In the genomic region with DNA sequence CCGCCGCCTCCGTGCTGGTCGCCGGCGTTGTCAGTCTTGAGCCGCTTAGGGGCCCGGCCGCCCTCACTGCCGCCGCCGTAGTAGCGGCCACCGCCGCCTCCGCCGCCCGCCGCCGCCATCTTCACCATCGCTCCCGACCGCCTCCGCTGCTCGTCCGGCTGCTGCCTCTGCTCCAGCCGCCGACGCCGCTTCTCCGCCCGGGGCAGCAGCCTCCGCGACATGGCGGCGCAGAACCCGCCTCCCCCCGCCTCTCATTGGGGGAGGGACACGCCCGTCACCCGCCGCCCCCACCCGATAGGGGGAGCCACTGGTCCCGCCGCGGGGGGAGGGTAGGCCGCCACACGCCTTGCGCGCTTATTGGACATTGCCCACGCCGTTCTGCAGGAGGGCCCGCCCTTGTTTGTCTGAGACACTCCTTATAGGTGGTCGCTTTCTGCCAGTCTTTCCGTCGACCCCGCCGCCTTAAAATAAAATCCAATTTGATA, we compare ENCODE assay signal across 8 cellular contexts. TPM values are rescaled to one million over a fixed set of nuclear protein-coding genes. Genes with fewer than 3 reads are reported as not detected.
DNase-seq lines count a peak whose midpoint lies in the region; ATAC-seq, FAIRE-seq and TF ChIP-seq lines count a peak whose summit lies in the region.

A gene (minus strand): TSS at position 241 of the 485 bp plus-strand sequence. CDS start 20 bp downstream, at position 221.

- peak; percentile 64 for ATAC-seq in GM18907 (IDR thresholded peaks at IDR 0.05; ENCODE audit: unreplicated experiment)
- ATAC-seq in HG03045 (IDR thresholded peaks at IDR 0.05; ENCODE audit: unreplicated experiment), result peak; percentile 62
- ATAC-seq in HepG2, result peak; percentile 75

- peaks cover 36% of the 10 kb centered on the region for H4K20me1 ChIP-seq in HepG2 (ENCODE audit: insufficient read depth, low read length)

- no peak within 1 kb of the TSS for H2AFZ ChIP-seq in HepG2 (ENCODE audit: low read length)

- peaks cover 19 to 31% of the 10 kb centered on the region in 2 experiments for H3K36me3 ChIP-seq in HepG2 (replicated peaks in 1 of 2; ENCODE audit: control insufficient read depth in 1 of 2, insufficient read depth in 2 of 2, low read length in 2 of 2)

- peak within 1 kb of the TSS; percentile 64 to 78 for H3K4me3 ChIP-seq in cardiac fibroblast (replicated peaks in 1 of 2; ENCODE audit: low read depth in 2 of 2, low read length in 2 of 2)
- H3K4me3 ChIP-seq in HepG2 (replicated peaks in 1 of 3; ENCODE audit: insufficient read depth in 1 of 3, low read depth in 2 of 3, low read length in 3 of 3), result peak within 1 kb of the TSS; percentile 67 to 87 (median 72)

- intact Hi-C loops in HepG2 (cut with micrococcal nuclease; ENCODE audit: unreplicated experiment), result loop anchor here (2.0 kb wide), 2 partner anchors 19 to 49 kb away; a partner anchor contains a TSS

- peak; percentile 3; the same call in 1 of the 2 replicates for TF ChIP-seq RAD21 in HepG2 (CRISPR knock-in tag; IDR thresholded peaks at IDR 0.05)

- DNase-seq in T-helper 9 cell (peak; percentile 98), cardiac fibroblast (ENCODE audit: low read depth in 2 of 2) (no peak), HepG2 (ENCODE audit: low spot score) (no peak), SHP77 (lab: John Stamatoyannopoulos, UW) (no peak), glomerular visceral epithelial cell (ENCODE audit: extremely low spot score) (no peak)
- DNase-seq in stimulated activated CD8-positive, alpha-beta memory T cell treated with anti-CD3 and anti-CD28 coated beads, Interleukin-4, amount 100 ng/mL, for 1 hour (ENCODE audit: low read depth in 2 of 2, low spot score in 1 of 2), result peak; percentile 99

- 0% methylated on average over 14 of the region's 58 CpGs for WGBS in HepG2 (ENCODE audit: low lambda C conversion rate)

- peak; percentile 67 to 80; a peak in 3 of 4 replicates for TF ChIP-seq POLR2A in HepG2 (IDR thresholded peaks at IDR 0.05; ENCODE audit: insufficient read depth in 1 of 2, low read depth in 2 of 2, low read length in 2 of 2)

- in situ Hi-C loops in HepG2 (cut with HindIII; ENCODE audit: extremely low pct_ligation_motif_present, low pct_unique_long_range_greater_than_20kb), result no loop called here

- BruUV-seq in HepG2 (replicated peaks; lab: Mats Ljungman, UMichigan), result no TSS peak

- peaks cover 50% of the 10 kb centered on the region for H3K79me2 ChIP-seq in HepG2 (ENCODE audit: insufficient read depth, low read length)

- CTCF ChIA-PET in HepG2 (lab: Yijun Ruan, JAX; ENCODE audit: low intra/inter-chr PET ratio, low total read pairs), result no interaction called here

- H3K27ac ChIP-seq in HepG2 (ENCODE audit: extremely low read length, insufficient read depth, low read length), result peak within 1 kb of the TSS; percentile 96

- no peaks in the 10 kb centered on the region; a peak in 1 of 5 replicates for H3K27me3 ChIP-seq in HepG2 (ENCODE audit: control insufficient read depth in 1 of 2, insufficient read depth in 2 of 2, low read length in 2 of 2)

- POLR2A ChIA-PET in HepG2 (lab: Yijun Ruan, JAX), result interaction anchor here (0.7 to 9.1 kb wide), 18 partner anchors 8 to 231 kb away, joined by 3 to 148 read pairs (median 6); a partner anchor contains a TSS

- H3K4me2 ChIP-seq in HepG2 (ENCODE audit: low read depth, low read length), result peak within 1 kb of the TSS; percentile 95

- H3K4me1 ChIP-seq in HepG2 (ENCODE audit: insufficient read depth, low read length), result peaks cover 66% of the 10 kb centered on the region

- no peak for FAIRE-seq in HepG2 (lab: Jason Lieb, UNC)

- H3K9me3 ChIP-seq in HepG2 (ENCODE audit: low read length), result no peaks in the 10 kb centered on the region

- peak; percentile 24 for TF ChIP-seq CTCF in cardiac fibroblast (IDR thresholded peaks at IDR 0.05; ENCODE audit: low read depth, low read length)
- TF ChIP-seq CTCF in HepG2 (CRISPR knock-in tag; IDR thresholded peaks at IDR 0.05), result peak; percentile 69

- peak within 1 kb of the TSS; percentile 92 for H3K9ac ChIP-seq in HepG2 (ENCODE audit: insufficient read depth, low read depth, low read length)

- no peak for TF ChIP-seq EP300 in HepG2 (IDR thresholded peaks at IDR 0.05; ENCODE audit: low read depth in 2 of 2, low read length in 2 of 2)
- TF ChIP-seq EP300 in HepG2 (CRISPR knock-in tag; IDR thresholded peaks at IDR 0.05; ENCODE audit: borderline replicate concordance), result no peak

TF ChIP-seq in HepG2, 621 proteins besides CTCF, POLR2A, EP300 and RAD21 (continues in another document):
- TF ChIP-seq KLF16 (CRISPR knock-in tag; IDR thresholded peaks at IDR 0.05), result 0 out of 4 replicates have a peak, but pooled peaks of 1 of the 2 experiments have one; percentile 20
- no peak for TF ChIP-seq RFXANK (CRISPR knock-in tag; IDR thresholded peaks at IDR 0.05)
- no peak for TF ChIP-seq ZNF232 (CRISPR knock-in tag; IDR thresholded peaks at IDR 0.05; ENCODE audit: borderline replicate concordance)
- peak; percentile 98 for TF ChIP-seq SP2 (CRISPR knock-in tag; IDR thresholded peaks at IDR 0.05)
- TF ChIP-seq, protein P1, sequence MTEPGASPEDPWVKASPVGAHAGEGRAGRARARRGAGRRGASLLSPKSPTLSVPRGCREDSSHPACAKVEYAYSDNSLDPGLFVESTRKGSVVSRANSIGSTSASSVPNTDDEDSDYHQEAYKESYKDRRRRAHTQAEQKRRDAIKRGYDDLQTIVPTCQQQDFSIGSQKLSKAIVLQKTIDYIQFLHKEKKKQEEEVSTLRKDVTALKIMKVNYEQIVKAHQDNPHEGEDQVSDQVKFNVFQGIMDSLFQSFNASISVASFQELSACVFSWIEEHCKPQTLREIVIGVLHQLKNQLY (CRISPR knock-in tag; IDR thresholded peaks at IDR 0.05), result no peak
- TF ChIP-seq SRSF9 (IDR thresholded peaks at IDR 0.05; ENCODE audit: borderline replicate concordance, insufficient read depth, low read depth, low read length, poor library complexity, severe bottlenecking), result no peak
- TF ChIP-seq TSC22D2 (CRISPR knock-in tag; IDR thresholded peaks at IDR 0.05; ENCODE audit: borderline replicate concordance), result no peak
- TF ChIP-seq, protein P2, sequence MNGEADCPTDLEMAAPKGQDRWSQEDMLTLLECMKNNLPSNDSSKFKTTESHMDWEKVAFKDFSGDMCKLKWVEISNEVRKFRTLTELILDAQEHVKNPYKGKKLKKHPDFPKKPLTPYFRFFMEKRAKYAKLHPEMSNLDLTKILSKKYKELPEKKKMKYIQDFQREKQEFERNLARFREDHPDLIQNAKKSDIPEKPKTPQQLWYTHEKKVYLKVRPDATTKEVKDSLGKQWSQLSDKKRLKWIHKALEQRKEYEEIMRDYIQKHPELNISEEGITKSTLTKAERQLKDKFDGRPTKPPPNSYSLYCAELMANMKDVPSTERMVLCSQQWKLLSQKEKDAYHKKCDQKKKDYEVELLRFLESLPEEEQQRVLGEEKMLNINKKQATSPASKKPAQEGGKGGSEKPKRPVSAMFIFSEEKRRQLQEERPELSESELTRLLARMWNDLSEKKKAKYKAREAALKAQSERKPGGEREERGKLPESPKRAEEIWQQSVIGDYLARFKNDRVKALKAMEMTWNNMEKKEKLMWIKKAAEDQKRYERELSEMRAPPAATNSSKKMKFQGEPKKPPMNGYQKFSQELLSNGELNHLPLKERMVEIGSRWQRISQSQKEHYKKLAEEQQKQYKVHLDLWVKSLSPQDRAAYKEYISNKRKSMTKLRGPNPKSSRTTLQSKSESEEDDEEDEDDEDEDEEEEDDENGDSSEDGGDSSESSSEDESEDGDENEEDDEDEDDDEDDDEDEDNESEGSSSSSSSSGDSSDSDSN (CRISPR knock-in tag; IDR thresholded peaks at IDR 0.05), result peak; percentile 61; the same call in 1 of the 2 replicates
- TF ChIP-seq ZKSCAN5 (CRISPR knock-in tag; IDR thresholded peaks at IDR 0.05), result no peak
- TF ChIP-seq U2AF2 (IDR thresholded peaks at IDR 0.05; ENCODE audit: low read depth, low read length), result no peak
- TF ChIP-seq ZNF317 (CRISPR knock-in tag; IDR thresholded peaks at IDR 0.05), result no peak
- TF ChIP-seq ZNF850 (CRISPR knock-in tag; conservative IDR thresholded peaks at IDR 0.05), result 0 out of 2 replicates have a peak, but pooled peaks have one; percentile 43
- TF ChIP-seq TBX2 (CRISPR knock-in tag; IDR thresholded peaks at IDR 0.05; ENCODE audit: borderline replicate concordance), result 0 out of 2 replicates have a peak, but pooled peaks have one; percentile 15
- TF ChIP-seq RBM39 (IDR thresholded peaks at IDR 0.05; ENCODE audit: low read depth, low read length, poor library complexity, severe bottlenecking), result peak; percentile 95
- peak; percentile 74 for TF ChIP-seq TAF1 (CRISPR knock-in tag; IDR thresholded peaks at IDR 0.05)
- TF ChIP-seq JDP2 (CRISPR knock-in tag; IDR thresholded peaks at IDR 0.05; ENCODE audit: borderline replicate concordance), result no peak
- TF ChIP-seq ZNF816 (CRISPR knock-in tag; IDR thresholded peaks at IDR 0.05; ENCODE audit: borderline replicate concordance), result peak; percentile 83; the same call in 1 of the 2 replicates
- TF ChIP-seq ZNF441 (CRISPR knock-in tag; IDR thresholded peaks at IDR 0.05; ENCODE audit: borderline replicate concordance), result no peak

RNA-seq across cellular contexts. Expression of the gene that starts here (rescaled TPM):
- total RNA-seq in HepG2 (2016; rRNA removed; fragmentation: Illumina TruSeq; extraction: Trizol), result 270 and 278 TPM in 2 replicates
- total RNA-seq in HepG2 (2016; cell fraction: cytosol; rRNA removed; fragmentation: Illumina TruSeq; extraction: Trizol; ENCODE audit: low read depth), result 44.9 and 50.3 TPM in 2 replicates
- total RNA-seq in HepG2 (2016; cell fraction: insoluble cytoplasmic fraction; rRNA removed; fragmentation: Illumina TruSeq; extraction: Trizol), result 247 and 303 TPM in 2 replicates
- total RNA-seq in HepG2 (2016; cell fraction: membrane; rRNA removed; fragmentation: Illumina TruSeq; extraction: Trizol), result 97.2 and 106 TPM in 2 replicates
- 191 and 201 TPM in 2 replicates for total RNA-seq in HepG2 (2016; cell fraction: nucleus; rRNA removed; fragmentation: Illumina TruSeq; extraction: Trizol)
- polyA plus RNA-seq in HepG2 (2011; rRNA removed), result 148 and 156 TPM in 2 replicates
- polyA plus RNA-seq in HepG2 (2011; cell fraction: cytosol; rRNA removed), result 89.9 and 92.3 TPM in 2 replicates
- 184 and 197 TPM in 2 replicates for polyA plus RNA-seq in HepG2 (2011; cell fraction: nucleus; rRNA removed)
- 166 and 314 TPM in 2 replicates for polyA plus RNA-seq in HepG2 (2012)
- polyA plus RNA-seq in HepG2 (2016; cell fraction: cytosol; fragmentation: Illumina TruSeq; extraction: Trizol; ENCODE audit: low read depth), result 36.1 and 37.5 TPM in 2 replicates
- polyA plus RNA-seq in HepG2 (2016; cell fraction: insoluble cytoplasmic fraction; fragmentation: Illumina TruSeq; extraction: Trizol; ENCODE audit: low read depth), result 257 and 357 TPM in 2 replicates
- 76.7 and 82.5 TPM in 2 replicates for polyA plus RNA-seq in HepG2 (2016; cell fraction: membrane; fragmentation: Illumina TruSeq; extraction: Trizol; ENCODE audit: low read depth)
- 372 and 405 TPM in 2 replicates for polyA plus RNA-seq in HepG2 (2016; cell fraction: nucleus; fragmentation: Illumina TruSeq; extraction: Trizol; ENCODE audit: insufficient read depth, low read depth)
- 218 and 315 TPM in 2 replicates for polyA minus RNA-seq in HepG2 (2011; rRNA and poly(A)+ RNA removed; ENCODE audit: low replicate concordance)
- polyA minus RNA-seq in HepG2 (2011; cell fraction: cytosol; rRNA and poly(A)+ RNA removed), result 121 and 131 TPM in 2 replicates
- polyA minus RNA-seq in HepG2 (2011; cell fraction: nucleus; rRNA and poly(A)+ RNA removed), result 131 and 151 TPM in 2 replicates

Comparison
In these comparisons a context has a peak if more than half of its experiments do, and no peak if none do; other contexts are left out.
1. DNase-seq: peak in T-helper 9 cell (single experiment) and stimulated activated CD8-positive, alpha-beta memory T cell treated with anti-CD3 and anti-CD28 coated beads, Interleukin-4, amount 100 ng/mL, for 1 hour (2 of 2); none in cardiac fibroblast (0 of 2), HepG2 (single experiment), SHP77 (0 of 2) and glomerular visceral epithelial cell (single experiment).
2. Peak in every context shown above with its lines, with median percentiles within 50 percentile points of each other: ATAC-seq.